17 cellular contexts compared by ENCODE assay signal in the genomic region with DNA sequence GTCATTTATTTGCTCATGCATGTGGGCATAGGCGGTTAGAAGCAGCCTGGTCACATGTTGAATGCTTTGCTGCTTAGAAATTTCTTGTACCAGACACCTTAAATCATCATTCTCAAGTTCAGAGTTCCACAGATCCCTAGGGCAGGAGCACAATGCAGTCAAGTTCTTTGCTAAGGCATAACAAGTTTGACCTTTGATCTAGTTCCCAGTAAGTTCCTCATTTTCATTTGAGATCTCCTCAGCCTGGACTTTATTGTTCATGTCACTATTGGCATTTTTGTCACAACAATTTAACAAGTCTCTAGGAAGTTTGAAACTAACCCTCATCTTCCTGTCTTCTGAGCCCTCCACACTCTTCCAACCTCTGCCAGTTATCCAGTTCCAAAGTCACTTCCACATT.
"Had no signal": no experiment of that assay in that cellular context is flagged by ENCODE, and none has a peak within 500 bp of the region (broad histone marks: within the 10 kb centered on the region; RNA-seq: fewer than 3 reads in every experiment).

No MANE protein-coding gene starts in this region.

- DNase-seq: activated CD4-positive, alpha-beta T cell treated with anti-CD3 and anti-CD28 coated beads, Interleukin-2, amount 50 U/mL, for 1 hour; activated CD4-positive, CD25-positive, alpha-beta regulatory T cell treated with anti-CD3 and anti-CD28 coated beads, Interleukin-2, amount 50 U/mL, for 72 hours; activated CD8-positive, alpha-beta memory T cell treated with anti-CD3 and anti-CD28 coated beads, Interleukin-2, amount 50 U/mL, for 4 hours; activated naive CD4-positive, alpha-beta T cell treated with anti-CD3 and anti-CD28 coated beads for 36 hours; activated T-cell treated with anti-CD3 and anti-CD28 coated beads, Interleukin-2, amount 50 U/mL, for 4 hours; body of pancreas; dorsolateral prefrontal cortex; foreskin keratinocyte; left cardiac atrium; lower lobe of right lung; nephron progenitor cell; nucleus accumbens; stimulated activated CD4-positive, alpha-beta T cell treated with anti-CD3 and anti-CD28 coated beads, Interleukin-12 subunit alpha, Interleukin-12 subunit beta, amount 100 ng/mL, for 4 hours; stimulated activated CD4-positive, alpha-beta T cell treated with anti-CD3 and anti-CD28 coated beads, Interleukin-1b, Interleukin-23, amount 100 ng/mL, for 48 hours; stimulated activated CD8-positive, alpha-beta memory T cell treated with anti-CD3 and anti-CD28 coated beads, Interleukin-4, amount 100 ng/mL, for 48 hours; stimulated activated naive CD4-positive, alpha-beta T cell treated with Interleukin-2 at 50 U/mL for 16 hours; thyroid gland had no signal

- ATAC-seq: activated T-cell treated with anti-CD3 and anti-CD28 coated beads, Interleukin-2, amount 50 U/mL, for 4 hours; body of pancreas; foreskin keratinocyte; left cardiac atrium; lower lobe of right lung had no signal
